In the genomic region with DNA sequence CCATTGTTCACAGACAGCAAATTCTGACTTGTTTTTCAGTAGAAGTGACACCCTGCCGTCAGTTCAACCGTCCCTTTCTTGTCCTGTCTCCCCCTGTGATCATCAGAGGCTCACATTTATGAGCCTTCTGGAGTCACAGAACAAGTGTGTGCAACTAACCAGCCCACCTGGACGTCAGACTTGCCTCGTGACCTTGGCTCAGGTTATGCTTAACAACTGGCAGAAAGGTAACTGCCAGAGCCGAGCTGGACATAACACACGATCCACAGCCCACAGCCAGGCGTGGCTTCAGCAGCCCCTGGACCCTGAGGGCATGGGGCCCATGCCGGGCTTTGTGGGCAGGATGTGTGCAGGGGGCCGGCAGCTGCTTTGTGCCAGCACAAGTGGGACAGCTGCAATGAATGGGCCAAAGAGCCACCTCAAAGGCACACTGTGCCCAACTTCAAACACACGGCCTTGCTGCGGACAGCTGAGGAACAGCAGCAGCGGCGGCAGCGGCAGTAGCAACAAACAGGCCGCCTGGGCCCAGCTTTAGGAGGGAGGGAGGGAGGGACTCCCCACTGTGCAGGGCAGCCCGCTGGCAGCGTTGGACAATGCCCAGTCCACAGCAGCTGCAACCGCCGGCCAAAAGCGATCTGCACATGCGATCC, we compare ENCODE assay signal across 11 cellular contexts.
DNase-seq lines count a peak whose midpoint lies in the region; ATAC-seq, FAIRE-seq and TF ChIP-seq lines count a peak whose summit lies in the region.
"Had no signal": no experiment of that assay in that cellular context is flagged by ENCODE, and none has a peak within 500 bp of the region (broad histone marks: within the 10 kb centered on the region; RNA-seq: fewer than 3 reads in every experiment).

No MANE protein-coding gene starts in this region.

- H3K4me3 Mint-ChIP-seq in activated CD4-positive, alpha-beta memory T cell treated with anti-CD3 and anti-CD28 coated beads, Interleukin-2, amount 10 ng/mL, durations not matched to agents 7 days and 5 days: no peak overlapping the region

- intact Hi-C loops in tibial artery (cut with DNase I; ENCODE audit: low total_unique reads): no loop called here

- H3K4me2 ChIP-seq in SK-N-SH (no peak overlapping the region), keratinocyte (ENCODE audit: control insufficient read depth, extremely low read depth, insufficient read depth, low read depth, low read length) (no peak overlapping the region)

- H3K27ac ChIP-seq in SK-N-SH (ENCODE audit: low read depth in 2 of 2, low read length in 1 of 2): no peak overlapping the region
- H3K27ac ChIP-seq in keratinocyte (ENCODE audit: control insufficient read depth, insufficient read depth, low read length): no peak overlapping the region
- H3K27ac ChIP-seq in tibial artery: no peak overlapping the region
- H3K27ac ChIP-seq: ovary, tibial nerve had no signal

- no peak overlapping the region for H3K9ac ChIP-seq in SK-N-SH
- no peak overlapping the region for H3K9ac ChIP-seq in keratinocyte (ENCODE audit: control insufficient read depth, extremely low read depth, insufficient read depth, low read length)

- no peaks in the 10 kb centered on the region for H3K9me2 ChIP-seq in SK-N-SH

- H4K20me1 ChIP-seq in SK-N-SH (ENCODE audit: insufficient read depth) (no peaks in the 10 kb centered on the region), keratinocyte (ENCODE audit: control insufficient read depth, extremely low read depth, insufficient read depth, low read length) (no peaks in the 10 kb centered on the region)

- no peaks in the 10 kb centered on the region for H3K27me3 Mint-ChIP-seq in activated CD4-positive, alpha-beta memory T cell treated with anti-CD3 and anti-CD28 coated beads, Interleukin-2, amount 10 ng/mL, durations not matched to agents 7 days and 5 days

- ATAC-seq in GM18907 (IDR thresholded peaks at IDR 0.05; ENCODE audit: unreplicated experiment) (no peak), omental fat pad (ENCODE audit: low FRiP score) (no peak)

- no peaks in the 10 kb centered on the region for H3K4me1 Mint-ChIP-seq in activated CD4-positive, alpha-beta memory T cell treated with anti-CD3 and anti-CD28 coated beads, Interleukin-2, amount 10 ng/mL, durations not matched to agents 7 days and 5 days

- H3K27ac Mint-ChIP-seq in activated CD4-positive, alpha-beta memory T cell treated with anti-CD3 and anti-CD28 coated beads, Interleukin-2, amount 10 ng/mL, durations not matched to agents 7 days and 5 days: no peak overlapping the region

- TF ChIP-seq EP300 in SK-N-SH (IDR thresholded peaks at IDR 0.05; ENCODE audit: borderline replicate concordance in 1 of 2, low read depth in 1 of 2, low read length in 1 of 2): no peak

- TF ChIP-seq CTCF in SK-N-SH (IDR thresholded peaks at IDR 0.05) (no peak), keratinocyte (optimal IDR thresholded peaks at IDR 0.05 in 1 of 3, IDR thresholded peaks at IDR 0.05 in 1 of 3, conservative IDR thresholded peaks at IDR 0.05 in 1 of 3; ENCODE audit: extremely low read depth in 1 of 3, insufficient read depth in 2 of 3, low read length in 3 of 3) (no peak), omental fat pad (IDR thresholded peaks at IDR 0.05) (no peak), tibial artery (IDR thresholded peaks at IDR 0.05) (no peak)

- no peaks in the 10 kb centered on the region for H3K9me1 ChIP-seq in keratinocyte (ENCODE audit: control insufficient read depth, extremely low read depth, insufficient read depth, low read length)

- H3K4me1 ChIP-seq in SK-N-SH (ENCODE audit: control insufficient read depth in 1 of 2, insufficient read depth in 2 of 2, low read depth in 1 of 2, low read length in 1 of 2) (peaks cover 0 to 4% of the 10 kb centered on the region in 2 experiments; a peak in 1 of 4 replicates), keratinocyte (ENCODE audit: control insufficient read depth, extremely low read depth, insufficient read depth, low read length) (no peaks in the 10 kb centered on the region), tibial artery (peaks cover 0 to 11% (median 4%) of the 10 kb centered on the region in 4 donors)

- no peaks in the 10 kb centered on the region for H3K9me3 ChIP-seq in SK-N-SH
- H3K9me3 ChIP-seq in keratinocyte (ENCODE audit: control insufficient read depth, low read depth, low read length): no peaks in the 10 kb centered on the region
- H3K9me3 ChIP-seq in tibial artery: no peaks in the 10 kb centered on the region
- H3K9me3 ChIP-seq: ovary, tibial nerve had no signal

- FAIRE-seq in keratinocyte (lab: Jason Lieb, UNC): no peak

- dilution Hi-C loops in keratinocyte (cut with MboI; ENCODE audit: extremely low pct_ligation_motif_present, low sequenced_read_pairs): no loop called here

- no peaks in the 10 kb centered on the region for H3K9me3 Mint-ChIP-seq in activated CD4-positive, alpha-beta memory T cell treated with anti-CD3 and anti-CD28 coated beads, Interleukin-2, amount 10 ng/mL, durations not matched to agents 7 days and 5 days

- POLR2A ChIA-PET in SK-N-SH (lab: Yijun Ruan, JAX): no interaction called here
- POLR2A ChIA-PET in activated CD4-positive, alpha-beta memory T cell treated with anti-CD3 and anti-CD28 coated beads, Interleukin-2, amount 10 ng/mL, durations not matched to agents 7 days and 5 days (lab: Charles Lee): no interaction called here

- H3F3A ChIP-seq in SK-N-SH (replicated peaks; ENCODE audit: insufficient read depth): no peaks in the 10 kb centered on the region

- TF ChIP-seq RAD21 in SK-N-SH (IDR thresholded peaks at IDR 0.05; ENCODE audit: low read length): no peak

- CTCF ChIA-PET in SK-N-SH (lab: Yijun Ruan, JAX): no interaction called here
- CTCF ChIA-PET in activated CD4-positive, alpha-beta memory T cell treated with anti-CD3 and anti-CD28 coated beads, Interleukin-2, amount 10 ng/mL, durations not matched to agents 7 days and 5 days (lab: Charles Lee): no interaction called here

- 84% methylated on average over 15 of the region's 21 CpGs for WGBS in SK-N-SH (ENCODE audit: low lambda C conversion rate)

- peak; percentile 81 for DNase-seq in H4 (ENCODE audit: low spot score)
- peak; percentile 35 for DNase-seq in SK-N-SH
- DNase-seq in keratinocyte (ENCODE audit: low read depth, low spot score): no peak
- DNase-seq in renal cortical epithelial cell (ENCODE audit: low read depth): peak; percentile 28
- no peak for DNase-seq in activated CD4-positive, alpha-beta memory T cell treated with anti-CD3 and anti-CD28 coated beads, Interleukin-2, amount 10 ng/mL, durations not matched to agents 7 days and 5 days
- no peak for DNase-seq in omental fat pad (ENCODE audit: low spot score)
- DNase-seq in tibial artery: no peak
- DNase-seq: NCI-H510A treated with DMSO at 0.1 percent for 48 hours, ovary had no signal

- H3K79me2 ChIP-seq in SK-N-SH (ENCODE audit: insufficient read depth) (no peaks in the 10 kb centered on the region), keratinocyte (ENCODE audit: control insufficient read depth, insufficient read depth, low read length) (no peaks in the 10 kb centered on the region)

- H3K4me3 ChIP-seq in SK-N-SH (ENCODE audit: low read depth in 2 of 2, low read length in 1 of 2) (no peak overlapping the region), keratinocyte (ENCODE audit: control insufficient read depth in 2 of 3, extremely low read depth in 1 of 3, insufficient read depth in 2 of 3, low read depth in 1 of 3, low read length in 3 of 3) (no peak overlapping the region), tibial artery (no peak overlapping the region)
- H3K4me3 ChIP-seq: ovary, tibial nerve had no signal

- H2AFZ ChIP-seq in SK-N-SH (ENCODE audit: low read depth) (no peak overlapping the region), keratinocyte (ENCODE audit: control insufficient read depth, low read length) (peak overlapping the region; percentile 39)

- H3K36me3 ChIP-seq in SK-N-SH (replicated peaks in 1 of 2; ENCODE audit: control insufficient read depth in 1 of 2, insufficient read depth in 2 of 2, low read length in 1 of 2) (no peaks in the 10 kb centered on the region), keratinocyte (ENCODE audit: control insufficient read depth in 2 of 2, extremely low read depth in 1 of 2, insufficient read depth in 2 of 2, low read length in 2 of 2) (no peaks in the 10 kb centered on the region), tibial artery (no peaks in the 10 kb centered on the region)
- H3K36me3 ChIP-seq: ovary, tibial nerve had no signal

- no peaks in the 10 kb centered on the region for H3K27me3 ChIP-seq in SK-N-SH (ENCODE audit: insufficient read depth)
- no peaks in the 10 kb centered on the region for H3K27me3 ChIP-seq in keratinocyte (ENCODE audit: control insufficient read depth, extremely low read depth, insufficient read depth, low read length)
- no peaks in the 10 kb centered on the region for H3K27me3 ChIP-seq in tibial artery
- H3K27me3 ChIP-seq: ovary had no signal

- no peaks in the 10 kb centered on the region for H3K36me3 Mint-ChIP-seq in activated CD4-positive, alpha-beta memory T cell treated with anti-CD3 and anti-CD28 coated beads, Interleukin-2, amount 10 ng/mL, durations not matched to agents 7 days and 5 days (ENCODE audit: low read depth)

TF ChIP-seq in SK-N-SH, 30 proteins besides CTCF, POLR2A, EP300 and RAD21 (continues in another document):
- TF ChIP-seq SMC3 (IDR thresholded peaks at IDR 0.05; ENCODE audit: low read depth, low read length): no peak
- TF ChIP-seq JUND (IDR thresholded peaks at IDR 0.05): no peak
- TF ChIP-seq GABPA (IDR thresholded peaks at IDR 0.05; ENCODE audit: low read depth): no peak
- TF ChIP-seq TEAD4 (IDR thresholded peaks at IDR 0.05; ENCODE audit: borderline replicate concordance, insufficient read depth): no peak
- TF ChIP-seq NFIC (IDR thresholded peaks at IDR 0.05; ENCODE audit: borderline replicate concordance): no peak
- TF ChIP-seq, protein P1, sequence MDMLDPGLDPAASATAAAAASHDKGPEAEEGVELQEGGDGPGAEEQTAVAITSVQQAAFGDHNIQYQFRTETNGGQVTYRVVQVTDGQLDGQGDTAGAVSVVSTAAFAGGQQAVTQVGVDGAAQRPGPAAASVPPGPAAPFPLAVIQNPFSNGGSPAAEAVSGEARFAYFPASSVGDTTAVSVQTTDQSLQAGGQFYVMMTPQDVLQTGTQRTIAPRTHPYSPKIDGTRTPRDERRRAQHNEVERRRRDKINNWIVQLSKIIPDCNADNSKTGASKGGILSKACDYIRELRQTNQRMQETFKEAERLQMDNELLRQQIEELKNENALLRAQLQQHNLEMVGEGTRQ (IDR thresholded peaks at IDR 0.05; ENCODE audit: borderline replicate concordance, low read depth, low read length): no peak
- no peak for TF ChIP-seq GATA2 (CRISPR knock-in tag; IDR thresholded peaks at IDR 0.05)
- no peak for TF ChIP-seq ELF1 (IDR thresholded peaks at IDR 0.05)
- no peak for TF ChIP-seq MEF2A (IDR thresholded peaks at IDR 0.05; ENCODE audit: borderline replicate concordance, low read depth)
- no peak for TF ChIP-seq EZH2phosphoT487 (IDR thresholded peaks at IDR 0.05; ENCODE audit: borderline replicate concordance, low read depth)
- no peak for TF ChIP-seq RFX5 (IDR thresholded peaks at IDR 0.05; ENCODE audit: low read length)
- TF ChIP-seq YY1 (IDR thresholded peaks at IDR 0.05; ENCODE audit: low read depth): no peak

Comparison
In these comparisons a context has a peak if more than half of its experiments do, and no peak if none do; other contexts are left out.
1. DNase-seq: peak in H4 (single experiment), SK-N-SH (single experiment) and renal cortical epithelial cell (single experiment); none in keratinocyte (single experiment), activated CD4-positive, alpha-beta memory T cell treated with anti-CD3 and anti-CD28 coated beads, Interleukin-2, amount 10 ng/mL, durations not matched to agents 7 days and 5 days (single experiment), omental fat pad (single experiment) and tibial artery (0 of 2).